In genomic region chr4:143352720-143353119, GRCh38 we compare ENCODE assay signal across 14 cellular contexts. TPM values are rescaled to one million over a fixed set of nuclear protein-coding genes. Genes with fewer than 3 reads are reported as not detected.
DNase-seq lines count a peak whose midpoint lies in the region; ATAC-seq, FAIRE-seq and TF ChIP-seq lines count a peak whose summit lies in the region.
"Had no signal": no experiment of that assay in that cellular context is flagged by ENCODE, and none has a peak within 500 bp of the region (broad histone marks: within the 10 kb centered on the region; RNA-seq: fewer than 3 reads in every experiment).

No MANE protein-coding gene starts in this region.

- WGBS in endodermal cell (ENCODE audit: insufficient coverage in 1 of 2, insufficient read length in 1 of 2), 2 experiments = 90 to 92% methylated on average over 3 of the region's 3 CpGs

- no peak for ATAC-seq in RWPE2 (ENCODE audit: low read depth)
- ATAC-seq in lower lobe of right lung = no peak
- ATAC-seq in GM21723 (IDR thresholded peaks at IDR 0.05; ENCODE audit: unreplicated experiment) = no peak
- ATAC-seq: activated CD8-positive, alpha-beta T cell treated with anti-CD3 and anti-CD28 coated beads, Interleukin-2, amount 10 ng/mL, durations not matched to agents 7 days and 5 days; stimulated activated memory B cell treated with anti-CD40 and anti-IgM and Interleukin-4, amounts not matched to agents 10 μg/mL and 1 μg/mL and 100 μg/mL, for 72 hours had no signal

- H3K4me3 Mint-ChIP-seq in chondrocyte (ENCODE audit: unreplicated experiment) (no peak overlapping the region), endodermal cell (no peak overlapping the region)
- H3K4me3 Mint-ChIP-seq: activated CD8-positive, alpha-beta T cell treated with anti-CD3 and anti-CD28 coated beads, Interleukin-2, amount 10 ng/mL, durations not matched to agents 7 days and 5 days; stimulated activated memory B cell treated with anti-CD40 and anti-IgM and Interleukin-4, amounts not matched to agents 10 μg/mL and 1 μg/mL and 100 μg/mL, for 72 hours had no signal

- H3K36me3 Mint-ChIP-seq in chondrocyte (ENCODE audit: low read depth) (no peaks in the 10 kb centered on the region), endodermal cell (ENCODE audit: low read depth) (peaks cover 4% of the 10 kb centered on the region)
- H3K36me3 Mint-ChIP-seq: stimulated activated memory B cell treated with anti-CD40 and anti-IgM and Interleukin-4, amounts not matched to agents 10 μg/mL and 1 μg/mL and 100 μg/mL, for 72 hours had no signal

- H3K9me3 ChIP-seq in RWPE2 (ENCODE audit: severe bottlenecking) (no peaks in the 10 kb centered on the region), lower lobe of right lung (no peaks in the 10 kb centered on the region), tibial artery (no peaks in the 10 kb centered on the region), endodermal cell (ENCODE audit: control insufficient read depth, low read length) (no peaks in the 10 kb centered on the region)
- H3K9me3 ChIP-seq: neutrophil, SJCRH30 had no signal

- H3K4me1 ChIP-seq in RWPE2 (ENCODE audit: insufficient read depth, poor library complexity, severe bottlenecking) = peaks cover 47% of the 10 kb centered on the region
- H3K4me1 ChIP-seq in lower lobe of right lung = peaks cover 66% of the 10 kb centered on the region
- H3K4me1 ChIP-seq in tibial artery = peaks cover 0 to 71% (median 52%) of the 10 kb centered on the region in 4 donors
- H3K4me1 ChIP-seq in endodermal cell (ENCODE audit: control insufficient read depth, insufficient read depth, low read length) = peaks cover 6% of the 10 kb centered on the region
- H3K4me1 ChIP-seq: SJCRH30 had no signal

- H3K9me3 Mint-ChIP-seq in chondrocyte (ENCODE audit: low read depth) = no peaks in the 10 kb centered on the region
- no peaks in the 10 kb centered on the region for H3K9me3 Mint-ChIP-seq in endodermal cell
- H3K9me3 Mint-ChIP-seq: stimulated activated memory B cell treated with anti-CD40 and anti-IgM and Interleukin-4, amounts not matched to agents 10 μg/mL and 1 μg/mL and 100 μg/mL, for 72 hours had no signal

- no peak overlapping the region for H3K9ac ChIP-seq in endodermal cell (ENCODE audit: extremely low read depth, low read length, poor library complexity, severe bottlenecking)

- peaks cover 60% of the 10 kb centered on the region for H3K4me1 Mint-ChIP-seq in chondrocyte (ENCODE audit: low read depth)
- H3K4me1 Mint-ChIP-seq in endodermal cell = peaks cover 40% of the 10 kb centered on the region

- H3K27me3 Mint-ChIP-seq in chondrocyte (ENCODE audit: low read depth) (no peaks in the 10 kb centered on the region), endodermal cell (ENCODE audit: insufficient read depth) (no peaks in the 10 kb centered on the region)
- H3K27me3 Mint-ChIP-seq: stimulated activated memory B cell treated with anti-CD40 and anti-IgM and Interleukin-4, amounts not matched to agents 10 μg/mL and 1 μg/mL and 100 μg/mL, for 72 hours had no signal

- no peak overlapping the region for H3K4me3 ChIP-seq in RWPE2 (ENCODE audit: severe bottlenecking)
- no peak overlapping the region for H3K4me3 ChIP-seq in lower lobe of right lung
- H3K4me3 ChIP-seq in tibial artery = peak overlapping the region in 1 of 2 donors; percentile 17
- H3K4me3 ChIP-seq in endodermal cell (ENCODE audit: low read length) = no peak overlapping the region
- H3K4me3 ChIP-seq: SJCRH30 had no signal

- no peaks in the 10 kb centered on the region for H3K36me3 ChIP-seq in RWPE2 (ENCODE audit: low read depth)
- no peaks in the 10 kb centered on the region for H3K36me3 ChIP-seq in lower lobe of right lung
- H3K36me3 ChIP-seq in tibial artery = no peaks in the 10 kb centered on the region
- H3K36me3 ChIP-seq in endodermal cell (ENCODE audit: control insufficient read depth, insufficient read depth, low read length) = no peaks in the 10 kb centered on the region
- H3K36me3 ChIP-seq: neutrophil, SJCRH30 had no signal

- FAIRE-seq in frontal cortex (lab: Jason Lieb, UNC) = no peak

- H3K27ac Mint-ChIP-seq in chondrocyte (ENCODE audit: unreplicated experiment) (peak overlapping the region; percentile 53), endodermal cell (no peak overlapping the region)
- H3K27ac Mint-ChIP-seq: activated CD8-positive, alpha-beta T cell treated with anti-CD3 and anti-CD28 coated beads, Interleukin-2, amount 10 ng/mL, durations not matched to agents 7 days and 5 days; stimulated activated memory B cell treated with anti-CD40 and anti-IgM and Interleukin-4, amounts not matched to agents 10 μg/mL and 1 μg/mL and 100 μg/mL, for 72 hours had no signal

- H3K27me3 ChIP-seq in RWPE2 (ENCODE audit: insufficient read depth, poor library complexity, severe bottlenecking) (no peaks in the 10 kb centered on the region), lower lobe of right lung (ENCODE audit: low read depth) (no peaks in the 10 kb centered on the region), tibial artery (no peaks in the 10 kb centered on the region), endodermal cell (ENCODE audit: control insufficient read depth, insufficient read depth, low read length, poor library complexity, severe bottlenecking) (no peaks in the 10 kb centered on the region)
- H3K27me3 ChIP-seq: neutrophil, SJCRH30 had no signal

- TF ChIP-seq CTCF in RWPE2 (IDR thresholded peaks at IDR 0.05; ENCODE audit: poor library complexity, severe bottlenecking) (no peak), chondrocyte (IDR thresholded peaks at IDR 0.05) (no peak), lower lobe of right lung (IDR thresholded peaks at IDR 0.05) (no peak), tibial artery (IDR thresholded peaks at IDR 0.05) (no peak), endodermal cell (conservative IDR thresholded peaks at IDR 0.05) (no peak)

- intact Hi-C loops in lower lobe of right lung (cut with DNase I) = no loop called here
- intact Hi-C loops in tibial artery (cut with DNase I; ENCODE audit: low total_unique reads) = no loop called here

- DNase-seq in RWPE2 (ENCODE audit: low spot score) (no peak), chondrocyte (ENCODE audit: low spot score) (no peak), lower lobe of right lung (no peak), tibial artery (no peak), frontal cortex (ENCODE audit: low spot score in 2 of 2) (no peak), endodermal cell (no peak), UCSD-AML1 (lab: John Stamatoyannopoulos, UW; ENCODE audit: unreplicated experiment) (no peak)
- DNase-seq: activated CD8-positive, alpha-beta T cell treated with anti-CD3 and anti-CD28 coated beads, Interleukin-2, amount 10 ng/mL, durations not matched to agents 7 days and 5 days; DMS79 treated with DMSO at 0.1 percent for 48 hours; mammary epithelial cell; SJCRH30 had no signal

- peak overlapping the region; percentile 38 for H3K27ac ChIP-seq in RWPE2 (ENCODE audit: poor library complexity, severe bottlenecking)
- H3K27ac ChIP-seq in lower lobe of right lung = peak overlapping the region; percentile 9
- H3K27ac ChIP-seq in tibial artery = peak overlapping the region; percentile 68 to 70
- H3K27ac ChIP-seq in endodermal cell (ENCODE audit: low read depth, low read length) = no peak overlapping the region
- H3K27ac ChIP-seq: neutrophil, SJCRH30 had no signal

RNA-seq across cellular contexts. Expression of gene GAB1, which starts 16.0 kb away (rescaled TPM):
- total RNA-seq in chondrocyte = 30.1 to 52.2 TPM (median 33.2 TPM) in 3 replicates
- total RNA-seq in lower lobe of right lung = 63.3 TPM
- 15.5 TPM for total RNA-seq in frontal cortex
- 10 to 100 TPM; 28.3 to 33.3 TPM for total RNA-seq in endodermal cell
- 21.4 TPM for polyA plus RNA-seq in endodermal cell (2013, experiment 1 of 2)
- 21.2 TPM for polyA plus RNA-seq in endodermal cell (2013, experiment 2 of 2)
